7 cellular contexts compared by ENCODE assay signal in genomic region chr17:82228842-82229685, GRCh38. TPM values are rescaled to one million over a fixed set of nuclear protein-coding genes. Genes with fewer than 3 reads are reported as not detected.
DNase-seq lines count a peak whose midpoint lies in the region; ATAC-seq and TF ChIP-seq lines count a peak whose summit lies in the region.

SLC16A3 (plus strand) TSS chr17:82229042; CDS start chr17:82236009, 6,967 bp downstream.

- H3K4me2 ChIP-seq in neural cell (ENCODE audit: low read length): no peak within 1 kb of the TSS

- peaks cover 5% of the 10 kb centered on the region for H3K4me1 Mint-ChIP-seq in activated T-helper 1 cell treated with anti-CD3 and anti-CD28 coated beads, Interleukin-12 subunit alpha, Interleukin-12 subunit beta, Interleukin-2, Interleukin-4 antibody, amounts not matched to agents 30 ng/mL and 10 ng/mL and 1 ng/mL, durations not matched to agents 14 hours and 24 hours and 36 hours (ENCODE audit: low read depth)

- H3K79me2 ChIP-seq in neural cell (replicated peaks; ENCODE audit: insufficient read depth, low read length): no peaks in the 10 kb centered on the region

- H3K27ac Mint-ChIP-seq in activated T-helper 1 cell treated with anti-CD3 and anti-CD28 coated beads, Interleukin-12 subunit alpha, Interleukin-12 subunit beta, Interleukin-2, Interleukin-4 antibody, amounts not matched to agents 30 ng/mL and 10 ng/mL and 1 ng/mL, durations not matched to agents 14 hours and 24 hours and 36 hours: peak within 1 kb of the TSS; percentile 90

- H3K4me3 ChIP-seq in fibroblast of pulmonary artery (replicated peaks; ENCODE audit: low read depth, low read length) (peak within 1 kb of the TSS; percentile 92), neural cell (ENCODE audit: low read length) (peak within 1 kb of the TSS; percentile 25), uterus (peak within 1 kb of the TSS; percentile 2 to 33)

- no peak for TF ChIP-seq RAD21 in neural cell (conservative IDR thresholded peaks at IDR 0.05)

- no peaks in the 10 kb centered on the region for H3K36me3 ChIP-seq in neural cell (ENCODE audit: insufficient read depth, low read length)
- no peaks in the 10 kb centered on the region for H3K36me3 ChIP-seq in uterus

- H3K27me3 ChIP-seq in neural cell (ENCODE audit: insufficient read depth, low read depth, low read length) (peaks cover 45% of the 10 kb centered on the region), uterus (peaks cover 0 to 6% of the 10 kb centered on the region in 2 donors)

- no peak within 1 kb of the TSS for H3K9ac ChIP-seq in neural cell (ENCODE audit: low read length)

- no peak within 1 kb of the TSS for H3K27ac ChIP-seq in neural cell (ENCODE audit: low read length)
- peak within 1 kb of the TSS; percentile 56 to 75 for H3K27ac ChIP-seq in uterus

- TF ChIP-seq EP300 in neural cell (conservative IDR thresholded peaks at IDR 0.05; ENCODE audit: poor library complexity, severe bottlenecking): no peak

- no peaks in the 10 kb centered on the region for H4K20me1 ChIP-seq in neural cell (ENCODE audit: insufficient read depth)

- H3K9me2 ChIP-seq in neural cell (ENCODE audit: insufficient read depth, low read length): no peaks in the 10 kb centered on the region

- peak; percentile 65 to 79 for TF ChIP-seq POLR2A in uterus (IDR thresholded peaks at IDR 0.05)

- ATAC-seq in GM18502 (IDR thresholded peaks at IDR 0.05; ENCODE audit: poor library complexity, unreplicated experiment) (peak; percentile 48), HG02678 (IDR thresholded peaks at IDR 0.05; ENCODE audit: unreplicated experiment) (peak; percentile 44)

- peak within 1 kb of the TSS; percentile 94 for H3K4me3 Mint-ChIP-seq in activated T-helper 1 cell treated with anti-CD3 and anti-CD28 coated beads, Interleukin-12 subunit alpha, Interleukin-12 subunit beta, Interleukin-2, Interleukin-4 antibody, amounts not matched to agents 30 ng/mL and 10 ng/mL and 1 ng/mL, durations not matched to agents 14 hours and 24 hours and 36 hours

- H3F3A ChIP-seq in neural cell (ENCODE audit: insufficient read depth, low read length, poor library complexity, severe bottlenecking): no peaks in the 10 kb centered on the region

- H2AFZ ChIP-seq in neural cell (ENCODE audit: low read depth, low read length): no peak within 1 kb of the TSS

- H3K9me3 Mint-ChIP-seq in activated T-helper 1 cell treated with anti-CD3 and anti-CD28 coated beads, Interleukin-12 subunit alpha, Interleukin-12 subunit beta, Interleukin-2, Interleukin-4 antibody, amounts not matched to agents 30 ng/mL and 10 ng/mL and 1 ng/mL, durations not matched to agents 14 hours and 24 hours and 36 hours: no peaks in the 10 kb centered on the region

- peaks cover 0 to 7% of the 10 kb centered on the region in 2 donors for H3K4me1 ChIP-seq in uterus

- intact Hi-C loops in activated T-helper 1 cell treated with anti-CD3 and anti-CD28 coated beads, Interleukin-12 subunit alpha, Interleukin-12 subunit beta, Interleukin-2, Interleukin-4 antibody, amounts not matched to agents 30 ng/mL and 10 ng/mL and 1 ng/mL, durations not matched to agents 14 hours and 24 hours and 36 hours (cut with micrococcal nuclease): loop anchor here (1.0 to 2.0 kb wide), 3 partner anchors 13 to 190 kb away; partner anchors contain the start of genes HEXD and OGFOD3
- intact Hi-C loops in uterus (cut with DNase I; ENCODE audit: low total_unique reads): no loop called here

- H3K27me3 Mint-ChIP-seq in activated T-helper 1 cell treated with anti-CD3 and anti-CD28 coated beads, Interleukin-12 subunit alpha, Interleukin-12 subunit beta, Interleukin-2, Interleukin-4 antibody, amounts not matched to agents 30 ng/mL and 10 ng/mL and 1 ng/mL, durations not matched to agents 14 hours and 24 hours and 36 hours (ENCODE audit: insufficient read depth): no peaks in the 10 kb centered on the region

- peaks cover 2% of the 10 kb centered on the region for H3K36me3 Mint-ChIP-seq in activated T-helper 1 cell treated with anti-CD3 and anti-CD28 coated beads, Interleukin-12 subunit alpha, Interleukin-12 subunit beta, Interleukin-2, Interleukin-4 antibody, amounts not matched to agents 30 ng/mL and 10 ng/mL and 1 ng/mL, durations not matched to agents 14 hours and 24 hours and 36 hours (ENCODE audit: low read depth)

- TF ChIP-seq CTCF in fibroblast of pulmonary artery (IDR thresholded peaks at IDR 0.05; ENCODE audit: low read length, missing control alignments): no peak
- TF ChIP-seq CTCF in neural cell (IDR thresholded peaks at IDR 0.05; ENCODE audit: poor library complexity, severe bottlenecking): no peak
- no peak for TF ChIP-seq CTCF in uterus (IDR thresholded peaks at IDR 0.05)

- peak; percentile 73 for DNase-seq in NOMO-1 (lab: John Stamatoyannopoulos, UW; ENCODE audit: unreplicated experiment in 2 of 2)
- DNase-seq in activated T-helper 1 cell treated with anti-CD3 and anti-CD28 coated beads, Interleukin-12 subunit alpha, Interleukin-12 subunit beta, Interleukin-2, Interleukin-4 antibody, amounts not matched to agents 30 ng/mL and 10 ng/mL and 1 ng/mL, durations not matched to agents 14 hours and 24 hours and 36 hours (ENCODE audit: low spot score): peak; percentile 72
- DNase-seq in fibroblast of pulmonary artery (ENCODE audit: low read depth): peak; percentile 82
- DNase-seq in uterus: peak; percentile 42 to 58

- no peaks in the 10 kb centered on the region for H3K9me3 ChIP-seq in neural cell (ENCODE audit: low read length)
- H3K9me3 ChIP-seq in uterus: no peaks in the 10 kb centered on the region

TF ChIP-seq in neural cell, 6 proteins besides CTCF, POLR2A, EP300 and RAD21:
- TF ChIP-seq TAF1 (IDR thresholded peaks at IDR 0.05; ENCODE audit: low read depth) (no peak), SMC3 (conservative IDR thresholded peaks at IDR 0.05; ENCODE audit: poor library complexity) (no peak), REST (IDR thresholded peaks at IDR 0.05; ENCODE audit: borderline replicate concordance) (no peak), EZH2 (IDR thresholded peaks at IDR 0.05; ENCODE audit: borderline replicate concordance, insufficient read depth, low read length, poor library complexity, severe bottlenecking) (no peak), POLR2AphosphoS5 (IDR thresholded peaks at IDR 0.05) (no peak), MXI1 (conservative IDR thresholded peaks at IDR 0.05; ENCODE audit: poor library complexity, severe bottlenecking) (no peak)

RNA-seq across cellular contexts. Expression of gene SLC16A3, which starts in this region (rescaled TPM):
- total RNA-seq in activated T-helper 1 cell treated with anti-CD3 and anti-CD28 coated beads, Interleukin-12 subunit alpha, Interleukin-12 subunit beta, Interleukin-2, Interleukin-4 antibody, amounts not matched to agents 30 ng/mL and 10 ng/mL and 1 ng/mL, durations not matched to agents 14 hours and 24 hours and 36 hours: 111 and 115 TPM in 2 replicates
- polyA plus RNA-seq in neural cell: 0.56 and 0.98 TPM in 2 replicates
- 0.23 and 0.49 TPM in 2 replicates for polyA minus RNA-seq in neural cell
- total RNA-seq in uterus: 10 to 100 TPM in 2 of 4 donors, 1 to 10 TPM in 2; 1.5 to 28.6 (median 12.2) TPM

Comparison
In these comparisons a context has a peak if more than half of its experiments do, and no peak if none do; other contexts are left out.
1. H3K4me3 ChIP-seq: peak in every context shown above with its lines; median percentile 92 in fibroblast of pulmonary artery; 25 in neural cell; 18 in uterus.